In genomic region chr11:17801166-17801565, GRCh38 we compare ENCODE assay signal across 1 cellular context.
TF ChIP-seq lines count a peak whose summit lies in the region.

No MANE protein-coding gene starts in this region.

TF ChIP-seq in H1, 55 proteins besides CTCF, POLR2A, EP300 and RAD21:
- no peak for TF ChIP-seq MAX (IDR thresholded peaks at IDR 0.05)
- TF ChIP-seq EGR1 (IDR thresholded peaks at IDR 0.05; ENCODE audit: borderline replicate concordance, low read depth, low read length): no peak
- TF ChIP-seq KDM5A (IDR thresholded peaks at IDR 0.05; ENCODE audit: low read length): no peak
- TF ChIP-seq JUN (IDR thresholded peaks at IDR 0.05; ENCODE audit: low read depth, low read length): no peak
- no peak for TF ChIP-seq HDAC2 (IDR thresholded peaks at IDR 0.05; ENCODE audit: borderline replicate concordance in 1 of 2, low read depth in 2 of 2, low read length in 2 of 2)
- TF ChIP-seq EZH2 (IDR thresholded peaks at IDR 0.05; ENCODE audit: low read depth, low read length, severe bottlenecking): no peak
- TF ChIP-seq ZNF274 (IDR thresholded peaks at IDR 0.05; ENCODE audit: borderline replicate concordance, extremely low read depth, low read length): no peak
- TF ChIP-seq TAF7 (optimal IDR thresholded peaks at IDR 0.05; ENCODE audit: borderline replicate concordance, low read depth, low read length): no peak
- no peak for TF ChIP-seq CTBP2 (IDR thresholded peaks at IDR 0.05; ENCODE audit: borderline replicate concordance, insufficient read depth, insufficient read length, low read length)
- TF ChIP-seq NRF1 (IDR thresholded peaks at IDR 0.05; ENCODE audit: low read depth, low read length): no peak
- no peak for TF ChIP-seq CHD7 (IDR thresholded peaks at IDR 0.05; ENCODE audit: insufficient replicate concordance, low read length)
